In the genomic region with DNA sequence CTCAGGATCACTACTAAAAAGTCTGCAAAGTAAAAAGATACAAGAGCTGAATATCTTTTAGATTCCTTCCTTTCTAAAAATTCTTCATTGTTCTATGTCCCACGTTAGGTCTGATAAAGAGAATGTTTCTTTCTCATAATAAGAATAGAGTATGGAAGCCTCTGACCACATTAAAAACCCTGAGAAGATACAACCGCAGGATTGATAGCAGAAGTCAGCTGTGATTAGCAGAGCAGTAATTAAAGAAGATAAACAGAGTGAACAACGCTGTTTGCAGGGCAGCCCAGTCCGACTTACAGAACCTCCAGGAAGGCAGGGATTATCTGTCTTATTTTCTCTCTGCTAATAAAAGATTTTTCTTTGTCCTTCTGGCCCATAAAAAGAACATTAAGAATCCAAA, we compare ENCODE assay signal across 20 cellular contexts. TPM values are rescaled to one million over a fixed set of nuclear protein-coding genes. Genes with fewer than 3 reads are reported as not detected.
DNase-seq lines count a peak whose midpoint lies in the region; ATAC-seq and TF ChIP-seq lines count a peak whose summit lies in the region.
"Had no signal": no experiment of that assay in that cellular context is flagged by ENCODE, and none has a peak within 500 bp of the region (broad histone marks: within the 10 kb centered on the region; RNA-seq: fewer than 3 reads in every experiment).

No MANE protein-coding gene starts in this region.

- H3K4me3 ChIP-seq in DND-41 (ENCODE audit: low read depth in 1 of 2, low read length in 2 of 2): no peak overlapping the region
- H3K4me3 ChIP-seq in neural cell (ENCODE audit: low read length): no peak overlapping the region
- H3K4me3 ChIP-seq: HAP-1, SK-N-MC had no signal

- H3K9ac ChIP-seq in DND-41 (ENCODE audit: low read depth, low read length) (no peak overlapping the region), neural cell (ENCODE audit: low read length) (no peak overlapping the region)
- H3K9ac ChIP-seq: KMS-11 had no signal

- H2AFZ ChIP-seq in DND-41 (ENCODE audit: low read depth, low read length) (no peak overlapping the region), neural cell (ENCODE audit: low read depth, low read length) (no peak overlapping the region)

- H4K20me1 ChIP-seq in DND-41 (ENCODE audit: insufficient read depth, low read length): peaks cover 6% of the 10 kb centered on the region; the same call in 1 of the 2 replicates
- H4K20me1 ChIP-seq in neural cell (ENCODE audit: insufficient read depth): no peaks in the 10 kb centered on the region

- peaks cover 14% of the 10 kb centered on the region for H3K4me1 Mint-ChIP-seq in activated T-helper 17 cell treated with anti-CD3 and anti-CD28 coated beads, Interleukin-2, amount 50 U/mL, for 72 hours

- peaks cover 3% of the 10 kb centered on the region; the same call in 1 of the 2 replicates for H3K4me1 ChIP-seq in DND-41 (ENCODE audit: insufficient read depth, low read length)
- H3K4me1 ChIP-seq: HAP-1 had no signal

- H3K4me2 ChIP-seq in DND-41 (ENCODE audit: insufficient read depth, low read length) (peak overlapping the region; percentile 21; the same call in 1 of the 2 replicates), neural cell (ENCODE audit: low read length) (no peak overlapping the region)
- H3K4me2 ChIP-seq: KMS-11 had no signal

- peaks cover 52% of the 10 kb centered on the region for H3K27me3 Mint-ChIP-seq in activated T-helper 17 cell treated with anti-CD3 and anti-CD28 coated beads, Interleukin-2, amount 50 U/mL, for 72 hours

- H3K27ac Mint-ChIP-seq in activated T-helper 17 cell treated with anti-CD3 and anti-CD28 coated beads, Interleukin-2, amount 50 U/mL, for 72 hours: no peak overlapping the region
- H3K27ac Mint-ChIP-seq: IgD-negative memory B cell had no signal

- H3K27ac ChIP-seq in DND-41 (ENCODE audit: low read length) (no peak overlapping the region), neural cell (ENCODE audit: low read length) (peak overlapping the region; percentile 82)
- H3K27ac ChIP-seq: HL-60, KMS-11, SK-N-MC had no signal

- H3K36me3 ChIP-seq in DND-41 (ENCODE audit: insufficient read depth, low read length): no peaks in the 10 kb centered on the region
- no peaks in the 10 kb centered on the region for H3K36me3 ChIP-seq in neural cell (ENCODE audit: insufficient read depth, low read length)
- H3K36me3 ChIP-seq: HAP-1 had no signal

- H3K79me2 ChIP-seq in DND-41 (ENCODE audit: insufficient read depth, low read length) (no peaks in the 10 kb centered on the region), neural cell (replicated peaks; ENCODE audit: insufficient read depth, low read length) (no peaks in the 10 kb centered on the region)

- no peaks in the 10 kb centered on the region for H3K9me2 ChIP-seq in neural cell (ENCODE audit: insufficient read depth, low read length)

- no peaks in the 10 kb centered on the region for H3K36me3 Mint-ChIP-seq in activated T-helper 17 cell treated with anti-CD3 and anti-CD28 coated beads, Interleukin-2, amount 50 U/mL, for 72 hours (ENCODE audit: low read depth)
- H3K36me3 Mint-ChIP-seq: IgD-negative memory B cell had no signal

- ATAC-seq in DND-41 (ENCODE audit: insufficient read depth, low read depth): peak; percentile 50; the same call in 1 of the 3 replicates
- no peak for ATAC-seq in activated T-helper 17 cell treated with anti-CD3 and anti-CD28 coated beads, Interleukin-2, amount 50 U/mL, for 72 hours (replicated peaks)

- TF ChIP-seq EP300 in neural cell (conservative IDR thresholded peaks at IDR 0.05; ENCODE audit: poor library complexity, severe bottlenecking): no peak

- H3K9me3 ChIP-seq in DND-41 (ENCODE audit: insufficient read depth, low read length, severe bottlenecking) (no peaks in the 10 kb centered on the region), neural cell (ENCODE audit: low read length) (no peaks in the 10 kb centered on the region)
- H3K9me3 ChIP-seq: HAP-1 had no signal

- H3K9me3 Mint-ChIP-seq in activated T-helper 17 cell treated with anti-CD3 and anti-CD28 coated beads, Interleukin-2, amount 50 U/mL, for 72 hours: no peaks in the 10 kb centered on the region
- H3K9me3 Mint-ChIP-seq: IgD-negative memory B cell had no signal

- peaks cover 57% of the 10 kb centered on the region for H3K27me3 ChIP-seq in DND-41 (ENCODE audit: insufficient read depth, low read length, poor library complexity)
- no peaks in the 10 kb centered on the region for H3K27me3 ChIP-seq in neural cell (ENCODE audit: insufficient read depth, low read depth, low read length)

- no peak for TF ChIP-seq RAD21 in neural cell (conservative IDR thresholded peaks at IDR 0.05)

- peaks cover 4% of the 10 kb centered on the region for H3F3A ChIP-seq in neural cell (ENCODE audit: insufficient read depth, low read length, poor library complexity, severe bottlenecking)

- H3K4me3 Mint-ChIP-seq in activated T-helper 17 cell treated with anti-CD3 and anti-CD28 coated beads, Interleukin-2, amount 50 U/mL, for 72 hours: peak overlapping the region; percentile 53
- H3K4me3 Mint-ChIP-seq: IgD-negative memory B cell had no signal

- TF ChIP-seq CTCF in DND-41 (IDR thresholded peaks at IDR 0.05; ENCODE audit: borderline replicate concordance, extremely low read depth, low read length, poor library complexity, severe bottlenecking) (no peak), neural cell (IDR thresholded peaks at IDR 0.05; ENCODE audit: poor library complexity, severe bottlenecking) (no peak)

- no peak for DNase-seq in DND-41
- peak; percentile 39 for DNase-seq in OCI-M1 (lab: John Stamatoyannopoulos, UW)
- DNase-seq in inferior parietal cortex (ENCODE audit: extremely low spot score): no peak
- no peak for DNase-seq in activated CD4-positive, alpha-beta T cell treated with anti-CD3 and anti-CD28 coated beads for 4 hours
- DNase-seq in ureter (ENCODE audit: low spot score): no peak
- no peak for DNase-seq in NCI-H2171 (lab: John Stamatoyannopoulos, UW)
- DNase-seq: GOT3, NCI-H1092, NCI-H1436 treated with DMSO at 0.1 percent for 48 hours, NCI-H187 treated with DMSO at 0.1 percent for 48 hours, NCI-H524, NCI-H748 treated with DMSO at 0.1 percent for 48 hours, SIG-M5 had no signal

TF ChIP-seq in neural cell, 6 proteins besides CTCF, POLR2A, EP300 and RAD21:
- TF ChIP-seq REST (IDR thresholded peaks at IDR 0.05; ENCODE audit: borderline replicate concordance) (no peak), EZH2 (IDR thresholded peaks at IDR 0.05; ENCODE audit: borderline replicate concordance, insufficient read depth, low read length, poor library complexity, severe bottlenecking) (no peak), MXI1 (conservative IDR thresholded peaks at IDR 0.05; ENCODE audit: poor library complexity, severe bottlenecking) (no peak), SMC3 (conservative IDR thresholded peaks at IDR 0.05; ENCODE audit: poor library complexity) (no peak), TAF1 (IDR thresholded peaks at IDR 0.05; ENCODE audit: low read depth) (no peak), POLR2AphosphoS5 (IDR thresholded peaks at IDR 0.05) (no peak)

RNA-seq across cellular contexts. Expression of gene PITRM1, which starts 31.4 kb away (rescaled TPM):
- 100 to 1,000 TPM; 160 to 169 TPM for total RNA-seq in activated T-helper 17 cell treated with anti-CD3 and anti-CD28 coated beads, Interleukin-2, amount 50 U/mL, for 72 hours
- polyA plus RNA-seq in neural cell: 62.2 and 77.2 TPM in 2 replicates
- 69.6 and 75.7 TPM in 2 replicates for polyA minus RNA-seq in neural cell
- 88.2 TPM for total RNA-seq in ureter
